Comparison of ENCODE assay signal across 13 cellular contexts in genomic region chr13:79491715-79492114, GRCh38. TPM values are rescaled to one million over a fixed set of nuclear protein-coding genes. Genes with fewer than 3 reads are reported as not detected.
DNase-seq lines count a peak whose midpoint lies in the region; ATAC-seq and TF ChIP-seq lines count a peak whose summit lies in the region.
"Had no signal": no experiment of that assay in that cellular context is flagged by ENCODE, and none has a peak within 500 bp of the region (broad histone marks: within the 10 kb centered on the region; RNA-seq: fewer than 3 reads in every experiment).

No MANE protein-coding gene starts in this region.

- ATAC-seq in HG02840 (IDR thresholded peaks at IDR 0.05; ENCODE audit: low FRiP score, unreplicated experiment), result no peak

- CTCF ChIA-PET in BJ (lab: Yijun Ruan, JAX), result interaction anchor here (0.6 to 1.1 kb wide), 2 partner anchors 38 to 49 kb away, joined by 3 read pairs; no protein-coding TSS in a partner anchor
- CTCF ChIA-PET in mammary epithelial cell (lab: Charles Lee; ENCODE audit: low non-redundant PET), result interaction anchor here (0.7 kb wide), 1 partner anchor 27 kb away, joined by 7 read pairs; no protein-coding TSS in a partner anchor

- peak overlapping the region; percentile 89 for H3K9ac ChIP-seq in mammary epithelial cell (ENCODE audit: insufficient read depth, low read length)
- no peak overlapping the region for H3K9ac ChIP-seq in MM.1S (ENCODE audit: low read length)

- H2AFZ ChIP-seq in mammary epithelial cell (ENCODE audit: low read depth, low read length), result no peak overlapping the region
- no peak overlapping the region for H2AFZ ChIP-seq in MM.1S (ENCODE audit: low read length)

- TF ChIP-seq POLR2A in adrenal gland (IDR thresholded peaks at IDR 0.05), result no peak

- H3F3A ChIP-seq in MM.1S (ENCODE audit: insufficient read depth, low read length), result no peaks in the 10 kb centered on the region

- TF ChIP-seq CTCF in BJ (IDR thresholded peaks at IDR 0.05; ENCODE audit: insufficient read depth, low read depth, low read length) (no peak), mammary epithelial cell (conservative IDR thresholded peaks at IDR 0.05 in 1 of 2, IDR thresholded peaks at IDR 0.05 in 1 of 2; ENCODE audit: extremely low read depth in 1 of 2, insufficient read depth in 1 of 2, low read depth in 1 of 2, low read length in 2 of 2) (no peak), MM.1S (IDR thresholded peaks at IDR 0.05; ENCODE audit: low read length) (no peak), adrenal gland (IDR thresholded peaks at IDR 0.05) (no peak)

- peak overlapping the region; percentile 71 for H3K4me2 ChIP-seq in mammary epithelial cell (ENCODE audit: insufficient read depth, low read depth, low read length)
- no peak overlapping the region for H3K4me2 ChIP-seq in MM.1S (ENCODE audit: low read depth, low read length)

- H3K4me1 ChIP-seq in mammary epithelial cell (ENCODE audit: insufficient read depth, low read length) (peaks cover 55% of the 10 kb centered on the region), MM.1S (ENCODE audit: low read length) (0 out of 2 replicates have a peak, but pooled peaks cover 4% of the 10 kb centered on the region), adrenal gland (replicated peaks in 1 of 2) (peaks cover 13 to 53% of the 10 kb centered on the region in 2 donors)

- H3K27ac ChIP-seq in mammary epithelial cell (ENCODE audit: insufficient read depth, low read depth, low read length), result peak overlapping the region; percentile 100
- no peak overlapping the region for H3K27ac ChIP-seq in MM.1S (ENCODE audit: low read length)
- H3K27ac ChIP-seq in adrenal gland, result peak overlapping the region in 2 of 5 donors; percentile 3 to 24
- H3K27ac ChIP-seq: esophagus muscularis mucosa had no signal

- intact Hi-C loops in mammary epithelial cell (cut with micrococcal nuclease), result loop anchor here (1.0 kb wide), 1 partner anchor 10 kb away; the partner anchor contains the start of gene NDFIP2
- intact Hi-C loops in adrenal gland (cut with DNase I), result no loop called here

- in situ Hi-C loops in mammary epithelial cell (cut with MboI; ENCODE audit: low sequenced_read_pairs in 2 of 2), result no loop called here

- no peaks in the 10 kb centered on the region for H3K9me3 ChIP-seq in mammary epithelial cell (replicated peaks; ENCODE audit: insufficient read depth, low read length)
- no peaks in the 10 kb centered on the region for H3K9me3 ChIP-seq in MM.1S (replicated peaks; ENCODE audit: insufficient read depth, low read length)
- H3K9me3 ChIP-seq in adrenal gland (replicated peaks in 1 of 3), result no peaks in the 10 kb centered on the region
- H3K9me3 ChIP-seq: esophagus muscularis mucosa had no signal

- POLR2A ChIA-PET in BJ (lab: Charles Lee), result interaction anchor here (0.5 kb wide), 1 partner anchor 11 kb away, joined by 8 read pairs; the partner anchor contains the start of gene NDFIP2

- 2% methylated on average over 4 of the region's 4 CpGs for WGBS in mammary epithelial cell (ENCODE audit: low coverage, missing lambda C conversion rate)
- 38 to 57% (median 53%) methylated on average over 4 of the region's 4 CpGs for WGBS in adrenal gland, 4 donors

- H3K4me3 ChIP-seq in BJ (ENCODE audit: low read depth, low read length), result no peak overlapping the region
- peak overlapping the region in 2 of 3 experiments; percentile 30 to 61 for H3K4me3 ChIP-seq in mammary epithelial cell (replicated peaks in 1 of 3; ENCODE audit: insufficient read depth in 1 of 3, low read depth in 2 of 3, low read length in 3 of 3)
- H3K4me3 ChIP-seq in MM.1S (ENCODE audit: low read length), result no peak overlapping the region
- no peak overlapping the region for H3K4me3 ChIP-seq in adrenal gland
- H3K4me3 ChIP-seq: esophagus muscularis mucosa had no signal

- H4K20me1 ChIP-seq in mammary epithelial cell (ENCODE audit: insufficient read depth, low read length) (no peaks in the 10 kb centered on the region), MM.1S (ENCODE audit: insufficient read depth, low read length) (no peaks in the 10 kb centered on the region)

- H3K27me3 ChIP-seq in BJ (ENCODE audit: control insufficient read depth, insufficient read depth, low read length) (no peaks in the 10 kb centered on the region), mammary epithelial cell (ENCODE audit: insufficient read depth, low read length) (no peaks in the 10 kb centered on the region), MM.1S (replicated peaks; ENCODE audit: insufficient read depth, low read length) (no peaks in the 10 kb centered on the region), adrenal gland (no peaks in the 10 kb centered on the region)
- H3K27me3 ChIP-seq: esophagus muscularis mucosa had no signal

- no TSS peak for BruUV-seq in mammary epithelial cell (replicated peaks; lab: Mats Ljungman, UMichigan)

- H3K36me3 ChIP-seq in BJ (ENCODE audit: control insufficient read depth, insufficient read depth, low read length), result no peaks in the 10 kb centered on the region
- H3K36me3 ChIP-seq in mammary epithelial cell (ENCODE audit: insufficient read depth, low read length), result no peaks in the 10 kb centered on the region
- H3K36me3 ChIP-seq in MM.1S (replicated peaks; ENCODE audit: insufficient read depth, low read length), result no peaks in the 10 kb centered on the region
- H3K36me3 ChIP-seq in adrenal gland (replicated peaks in 1 of 2), result no peaks in the 10 kb centered on the region
- H3K36me3 ChIP-seq: esophagus muscularis mucosa had no signal

- peak; percentile 82 for DNase-seq in BJ (ENCODE audit: low read depth)
- DNase-seq in HT-29 (ENCODE audit: low spot score), result peak; percentile 20
- DNase-seq in mammary epithelial cell, result peak; percentile 95
- peak; percentile 38 for DNase-seq in myocyte (ENCODE audit: low read depth)
- DNase-seq in MM.1S, result no peak
- DNase-seq in adrenal gland, result no peak
- DNase-seq in T-helper 9 cell, result no peak
- DNase-seq: activated gamma-delta T cell; NCI-H2081 treated with DMSO at 0.1 percent for 48 hours; stimulated activated naive CD4-positive, alpha-beta T cell treated with Interleukin-2 at 50 U/mL for 16 hours; SW 1271 had no signal

- dilution Hi-C loops in mammary epithelial cell (cut with HindIII; ENCODE audit: low sequenced_read_pairs), result loop anchor here (5.0 kb wide), 1 partner anchor 101 kb away; no protein-coding TSS in a partner anchor

- no peaks in the 10 kb centered on the region for H3K9me2 ChIP-seq in MM.1S (replicated peaks; ENCODE audit: insufficient read depth, low read length)

- H3K79me2 ChIP-seq in mammary epithelial cell (ENCODE audit: insufficient read depth, low read length), result peaks cover 93% of the 10 kb centered on the region
- peaks cover 77% of the 10 kb centered on the region for H3K79me2 ChIP-seq in MM.1S (ENCODE audit: low read length)

RNA-seq across cellular contexts. Expression of gene NDFIP2, which starts 10.8 kb away (rescaled TPM):
- polyA plus RNA-seq in BJ (2011; rRNA removed), result 53.8 and 71.5 TPM in 2 replicates
- polyA minus RNA-seq in BJ (2011; rRNA and poly(A)+ RNA removed), result 40.7 and 61.8 TPM in 2 replicates
- 26.9 and 29.2 TPM in 2 replicates for total RNA-seq in HT-29 (2014; rRNA removed; shearing (Covaris generic))
- total RNA-seq in mammary epithelial cell, result 100 to 1,000 TPM; 120 TPM
- 55.2 TPM for polyA plus RNA-seq in mammary epithelial cell
- 103 TPM for polyA minus RNA-seq in mammary epithelial cell
- 31.7 and 36.7 TPM in 2 replicates for total RNA-seq in myocyte
- polyA plus RNA-seq in myocyte (2012), result 39.7 TPM
- 10 to 100 TPM; 16.4 to 52.2 (median 38.9) TPM for total RNA-seq in adrenal gland
- polyA plus RNA-seq in adrenal gland, result 10 to 100 TPM in 1 of 3 donors, 1 to 10 TPM in 2; 5.2 to 50.7 (median 9.3) TPM

Comparison
In these comparisons a context has a peak if more than half of its experiments do, and no peak if none do; other contexts are left out.
1. DNase-seq: peak in BJ (single experiment), HT-29 (single experiment), mammary epithelial cell (single experiment) and myocyte (single experiment); none in MM.1S (single experiment), adrenal gland (0 of 7) and T-helper 9 cell (single experiment).
2. H3K4me3 ChIP-seq: peak in mammary epithelial cell (2 of 3); none in BJ (single experiment), MM.1S (single experiment) and adrenal gland (0 of 4).